ENCODE assay signal across 1 cellular context in the genomic region with DNA sequence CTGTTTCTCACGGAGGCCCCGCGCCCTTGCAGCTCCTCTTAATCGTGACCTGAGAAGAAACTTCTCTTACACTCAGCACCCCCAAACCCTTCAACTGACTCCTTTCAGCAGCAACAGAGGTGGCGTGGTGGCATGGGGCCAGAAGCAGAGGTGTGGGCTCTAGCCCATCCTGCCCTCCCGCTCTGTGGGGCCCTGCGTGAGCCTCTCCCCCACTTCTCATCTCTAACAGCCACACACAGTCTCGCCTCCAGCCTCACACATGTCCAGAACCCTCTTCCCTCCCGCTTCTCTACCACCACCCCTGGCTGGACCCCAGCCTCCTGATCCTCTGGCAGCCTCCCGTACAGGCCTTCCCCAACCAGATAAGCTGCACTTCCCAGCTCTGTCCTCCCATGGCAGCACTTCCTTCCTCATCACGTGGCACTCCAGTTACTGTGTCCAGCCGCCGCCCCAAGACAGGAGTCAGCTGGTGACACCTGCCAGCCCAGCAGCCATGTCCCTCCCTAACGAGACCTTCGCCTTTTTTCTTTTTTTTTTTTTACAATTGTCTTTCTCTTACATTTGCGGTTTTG.
TF ChIP-seq lines count a peak whose summit lies in the region.

No MANE protein-coding gene starts in this region.

TF ChIP-seq in GM23338, 12 proteins besides CTCF, POLR2A, EP300 and RAD21 (continued from another document):
- no peak for TF ChIP-seq ZNF331 (CRISPR knock-in tag; IDR thresholded peaks at IDR 0.05; ENCODE audit: low read depth)
- TF ChIP-seq, protein P1, sequence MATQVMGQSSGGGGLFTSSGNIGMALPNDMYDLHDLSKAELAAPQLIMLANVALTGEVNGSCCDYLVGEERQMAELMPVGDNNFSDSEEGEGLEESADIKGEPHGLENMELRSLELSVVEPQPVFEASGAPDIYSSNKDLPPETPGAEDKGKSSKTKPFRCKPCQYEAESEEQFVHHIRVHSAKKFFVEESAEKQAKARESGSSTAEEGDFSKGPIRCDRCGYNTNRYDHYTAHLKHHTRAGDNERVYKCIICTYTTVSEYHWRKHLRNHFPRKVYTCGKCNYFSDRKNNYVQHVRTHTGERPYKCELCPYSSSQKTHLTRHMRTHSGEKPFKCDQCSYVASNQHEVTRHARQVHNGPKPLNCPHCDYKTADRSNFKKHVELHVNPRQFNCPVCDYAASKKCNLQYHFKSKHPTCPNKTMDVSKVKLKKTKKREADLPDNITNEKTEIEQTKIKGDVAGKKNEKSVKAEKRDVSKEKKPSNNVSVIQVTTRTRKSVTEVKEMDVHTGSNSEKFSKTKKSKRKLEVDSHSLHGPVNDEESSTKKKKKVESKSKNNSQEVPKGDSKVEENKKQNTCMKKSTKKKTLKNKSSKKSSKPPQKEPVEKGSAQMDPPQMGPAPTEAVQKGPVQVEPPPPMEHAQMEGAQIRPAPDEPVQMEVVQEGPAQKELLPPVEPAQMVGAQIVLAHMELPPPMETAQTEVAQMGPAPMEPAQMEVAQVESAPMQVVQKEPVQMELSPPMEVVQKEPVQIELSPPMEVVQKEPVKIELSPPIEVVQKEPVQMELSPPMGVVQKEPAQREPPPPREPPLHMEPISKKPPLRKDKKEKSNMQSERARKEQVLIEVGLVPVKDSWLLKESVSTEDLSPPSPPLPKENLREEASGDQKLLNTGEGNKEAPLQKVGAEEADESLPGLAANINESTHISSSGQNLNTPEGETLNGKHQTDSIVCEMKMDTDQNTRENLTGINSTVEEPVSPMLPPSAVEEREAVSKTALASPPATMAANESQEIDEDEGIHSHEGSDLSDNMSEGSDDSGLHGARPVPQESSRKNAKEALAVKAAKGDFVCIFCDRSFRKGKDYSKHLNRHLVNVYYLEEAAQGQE (IDR thresholded peaks at IDR 0.05; ENCODE audit: unreplicated experiment): no peak
- TF ChIP-seq, protein P2, sequence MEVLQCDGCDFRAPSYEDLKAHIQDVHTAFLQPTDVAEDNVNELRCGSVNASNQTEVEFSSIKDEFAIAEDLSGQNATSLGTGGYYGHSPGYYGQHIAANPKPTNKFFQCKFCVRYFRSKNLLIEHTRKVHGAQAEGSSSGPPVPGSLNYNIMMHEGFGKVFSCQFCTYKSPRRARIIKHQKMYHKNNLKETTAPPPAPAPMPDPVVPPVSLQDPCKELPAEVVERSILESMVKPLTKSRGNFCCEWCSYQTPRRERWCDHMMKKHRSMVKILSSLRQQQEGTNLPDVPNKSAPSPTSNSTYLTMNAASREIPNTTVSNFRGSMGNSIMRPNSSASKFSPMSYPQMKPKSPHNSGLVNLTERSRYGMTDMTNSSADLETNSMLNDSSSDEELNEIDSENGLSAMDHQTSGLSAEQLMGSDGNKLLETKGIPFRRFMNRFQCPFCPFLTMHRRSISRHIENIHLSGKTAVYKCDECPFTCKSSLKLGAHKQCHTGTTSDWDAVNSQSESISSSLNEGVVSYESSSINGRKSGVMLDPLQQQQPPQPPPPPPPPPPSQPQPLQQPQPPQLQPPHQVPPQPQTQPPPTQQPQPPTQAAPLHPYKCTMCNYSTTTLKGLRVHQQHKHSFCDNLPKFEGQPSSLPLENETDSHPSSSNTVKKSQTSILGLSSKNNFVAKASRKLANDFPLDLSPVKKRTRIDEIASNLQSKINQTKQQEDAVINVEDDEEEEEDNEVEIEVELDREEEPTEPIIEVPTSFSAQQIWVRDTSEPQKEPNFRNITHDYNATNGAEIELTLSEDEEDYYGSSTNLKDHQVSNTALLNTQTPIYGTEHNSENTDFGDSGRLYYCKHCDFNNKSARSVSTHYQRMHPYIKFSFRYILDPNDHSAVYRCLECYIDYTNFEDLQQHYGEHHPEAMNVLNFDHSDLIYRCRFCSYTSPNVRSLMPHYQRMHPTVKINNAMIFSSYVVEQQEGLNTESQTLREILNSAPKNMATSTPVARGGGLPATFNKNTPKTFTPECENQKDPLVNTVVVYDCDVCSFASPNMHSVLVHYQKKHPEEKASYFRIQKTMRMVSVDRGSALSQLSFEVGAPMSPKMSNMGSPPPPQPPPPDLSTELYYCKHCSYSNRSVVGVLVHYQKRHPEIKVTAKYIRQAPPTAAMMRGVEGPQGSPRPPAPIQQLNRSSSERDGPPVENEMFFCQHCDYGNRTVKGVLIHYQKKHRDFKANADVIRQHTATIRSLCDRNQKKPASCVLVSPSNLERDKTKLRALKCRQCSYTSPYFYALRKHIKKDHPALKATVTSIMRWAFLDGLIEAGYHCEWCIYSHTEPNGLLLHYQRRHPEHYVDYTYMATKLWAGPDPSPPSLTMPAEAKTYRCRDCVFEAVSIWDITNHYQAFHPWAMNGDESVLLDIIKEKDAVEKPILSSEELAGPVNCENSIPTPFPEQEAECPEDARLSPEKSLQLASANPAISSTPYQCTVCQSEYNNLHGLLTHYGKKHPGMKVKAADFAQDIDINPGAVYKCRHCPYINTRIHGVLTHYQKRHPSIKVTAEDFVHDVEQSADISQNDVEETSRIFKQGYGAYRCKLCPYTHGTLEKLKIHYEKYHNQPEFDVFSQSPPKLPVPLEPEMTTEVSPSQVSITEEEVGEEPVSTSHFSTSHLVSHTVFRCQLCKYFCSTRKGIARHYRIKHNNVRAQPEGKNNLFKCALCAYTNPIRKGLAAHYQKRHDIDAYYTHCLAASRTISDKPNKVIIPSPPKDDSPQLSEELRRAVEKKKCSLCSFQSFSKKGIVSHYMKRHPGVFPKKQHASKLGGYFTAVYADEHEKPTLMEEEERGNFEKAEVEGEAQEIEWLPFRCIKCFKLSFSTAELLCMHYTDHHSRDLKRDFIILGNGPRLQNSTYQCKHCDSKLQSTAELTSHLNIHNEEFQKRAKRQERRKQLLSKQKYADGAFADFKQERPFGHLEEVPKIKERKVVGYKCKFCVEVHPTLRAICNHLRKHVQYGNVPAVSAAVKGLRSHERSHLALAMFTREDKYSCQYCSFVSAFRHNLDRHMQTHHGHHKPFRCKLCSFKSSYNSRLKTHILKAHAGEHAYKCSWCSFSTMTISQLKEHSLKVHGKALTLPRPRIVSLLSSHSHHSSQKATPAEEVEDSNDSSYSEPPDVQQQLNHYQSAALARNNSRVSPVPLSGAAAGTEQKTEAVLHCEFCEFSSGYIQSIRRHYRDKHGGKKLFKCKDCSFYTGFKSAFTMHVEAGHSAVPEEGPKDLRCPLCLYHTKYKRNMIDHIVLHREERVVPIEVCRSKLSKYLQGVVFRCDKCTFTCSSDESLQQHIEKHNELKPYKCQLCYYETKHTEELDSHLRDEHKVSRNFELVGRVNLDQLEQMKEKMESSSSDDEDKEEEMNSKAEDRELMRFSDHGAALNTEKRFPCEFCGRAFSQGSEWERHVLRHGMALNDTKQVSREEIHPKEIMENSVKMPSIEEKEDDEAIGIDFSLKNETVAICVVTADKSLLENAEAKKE (CRISPR knock-in tag; IDR thresholded peaks at IDR 0.05): no peak
